In the genomic region with DNA sequence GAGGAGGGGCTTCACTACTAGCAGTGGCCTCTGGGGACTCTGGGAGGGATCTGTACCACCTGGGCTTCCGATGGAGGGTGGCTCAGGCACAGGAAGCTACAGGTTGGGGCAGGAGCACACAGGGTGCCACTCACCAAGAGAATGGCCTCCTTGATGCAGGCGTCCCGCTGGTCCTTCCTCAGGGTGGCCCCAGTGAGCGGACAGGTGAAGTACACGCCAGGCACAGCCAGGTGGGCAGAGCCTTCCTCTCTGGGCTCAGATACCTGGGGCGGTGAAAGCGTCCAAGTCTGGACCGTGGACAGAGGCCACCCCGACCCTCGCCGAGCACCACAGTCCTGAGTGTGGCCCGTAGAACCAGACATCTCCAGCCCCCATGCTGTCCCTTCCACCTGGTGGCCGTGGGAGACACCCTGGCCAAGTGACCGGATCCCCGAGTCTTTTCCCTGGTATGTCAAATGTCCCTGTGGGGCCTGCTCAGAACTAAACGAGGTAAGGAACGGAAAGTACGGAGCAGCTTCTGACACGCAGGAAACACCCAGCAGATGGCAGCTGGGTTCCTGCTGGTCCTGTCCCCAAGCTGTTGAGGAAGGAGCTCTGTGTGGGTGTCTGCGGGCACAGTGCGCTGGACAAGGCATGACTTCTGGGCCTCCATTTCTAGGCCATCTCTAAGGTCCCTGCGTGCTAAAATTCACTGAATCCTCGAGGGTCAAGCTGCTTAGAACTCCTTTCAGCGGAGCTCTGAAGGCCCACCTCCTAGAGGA, we compare ENCODE assay signal across 16 cellular contexts.
"Had no signal": no experiment of that assay in that cellular context is flagged by ENCODE, and none has a peak within 500 bp of the region (broad histone marks: within the 10 kb centered on the region; RNA-seq: fewer than 3 reads in every experiment).

No MANE protein-coding gene starts in this region.

- DNase-seq: activated CD4-positive, alpha-beta T cell treated with anti-CD3 and anti-CD28 coated beads for 4 hours; activated CD8-positive, alpha-beta T cell treated with anti-CD3 and anti-CD28 coated beads, Interleukin-2, amount 10 ng/mL, durations not matched to agents 7 days and 5 days; activated naive CD4-positive, alpha-beta T cell treated with anti-CD3 and anti-CD28 coated beads for 36 hours; foreskin keratinocyte; head of caudate nucleus; islet precursor cell; mesendoderm; T1000; thyroid gland had no signal

- ATAC-seq: activated CD8-positive, alpha-beta T cell treated with anti-CD3 and anti-CD28 coated beads, Interleukin-2, amount 10 ng/mL, durations not matched to agents 7 days and 5 days; foreskin keratinocyte had no signal

- H3K9me3 ChIP-seq: ovary, thyroid gland had no signal

- H3K27ac ChIP-seq: cardiac muscle cell, foreskin keratinocyte, ovary, thyroid gland, VCaP had no signal

- H3K36me3 ChIP-seq: ovary had no signal

- H3K27me3 ChIP-seq: cardiac muscle cell, foreskin keratinocyte, ovary, thyroid gland had no signal

- FAIRE-seq: colon, endothelial cell of umbilical vein, urothelium cell line had no signal

- H3K4me3 ChIP-seq: cardiac muscle cell, ovary, skin epidermis, thyroid gland had no signal
